ENCODE assay signal across 10 cellular contexts in genomic region chr5:157354825-157355224, GRCh38.
DNase-seq lines count a peak whose midpoint lies in the region; ATAC-seq and TF ChIP-seq lines count a peak whose summit lies in the region.
"Had no signal": no experiment of that assay in that cellular context is flagged by ENCODE, and none has a peak within 500 bp of the region (broad histone marks: within the 10 kb centered on the region; RNA-seq: fewer than 3 reads in every experiment).

No MANE protein-coding gene starts in this region.

- intact Hi-C loops in head of caudate nucleus (cut with DNase I), result no loop called here

- H3K27ac ChIP-seq in coronary artery, result no peak overlapping the region

- TF ChIP-seq CTCF in coronary artery (IDR thresholded peaks at IDR 0.05) (no peak), osteocyte (IDR thresholded peaks at IDR 0.05) (peak; percentile 45)

- peaks cover 70% of the 10 kb centered on the region for H3K4me1 Mint-ChIP-seq in activated T-cell treated with anti-CD3 and anti-CD28 coated beads, Interleukin-2, amount 50 U/mL, for 72 hours (ENCODE audit: low read depth)
- H3K4me1 Mint-ChIP-seq in osteocyte (ENCODE audit: unreplicated experiment), result peaks cover 20% of the 10 kb centered on the region

- H3K4me3 Mint-ChIP-seq in activated T-cell treated with anti-CD3 and anti-CD28 coated beads, Interleukin-2, amount 50 U/mL, for 72 hours, result no peak overlapping the region
- H3K4me3 Mint-ChIP-seq in osteocyte (ENCODE audit: unreplicated experiment), result no peak overlapping the region
- H3K4me3 Mint-ChIP-seq: CD8-positive, alpha-beta memory T cell had no signal

- no peak for DNase-seq in activated T-cell treated with anti-CD3 and anti-CD28 coated beads, Interleukin-2, amount 50 U/mL, for 72 hours
- no peak for DNase-seq in activated T-cell treated with anti-CD3 and anti-CD28 coated beads for 4 hours
- DNase-seq in NAMALWA (ENCODE audit: low spot score), result peak; percentile 28
- peak; percentile 19 for DNase-seq in coronary artery (ENCODE audit: low spot score)
- no peak for DNase-seq in osteocyte (ENCODE audit: extremely low spot score, unreplicated experiment)
- no peak for DNase-seq in head of caudate nucleus
- DNase-seq in NCI-H1930 (lab: John Stamatoyannopoulos, UW), result no peak
- DNase-seq in SIG-M5 treated with dmso at 0.1 percent for 504 hours (lab: John Stamatoyannopoulos, UW; ENCODE audit: unreplicated experiment), result no peak
- DNase-seq: CD8-positive, alpha-beta memory T cell; mucosa of descending colon had no signal

- no peak overlapping the region for H3K4me3 ChIP-seq in coronary artery
- H3K4me3 ChIP-seq: mucosa of descending colon had no signal

- H3K27ac Mint-ChIP-seq in activated T-cell treated with anti-CD3 and anti-CD28 coated beads, Interleukin-2, amount 50 U/mL, for 72 hours, result peak overlapping the region; percentile 40
- H3K27ac Mint-ChIP-seq in osteocyte (ENCODE audit: unreplicated experiment), result no peak overlapping the region

- no peaks in the 10 kb centered on the region for H3K27me3 Mint-ChIP-seq in activated T-cell treated with anti-CD3 and anti-CD28 coated beads, Interleukin-2, amount 50 U/mL, for 72 hours (ENCODE audit: low read depth)
- H3K27me3 Mint-ChIP-seq in osteocyte (ENCODE audit: unreplicated experiment), result no peaks in the 10 kb centered on the region
- H3K27me3 Mint-ChIP-seq: CD8-positive, alpha-beta memory T cell had no signal

- H3K9me3 Mint-ChIP-seq in activated T-cell treated with anti-CD3 and anti-CD28 coated beads, Interleukin-2, amount 50 U/mL, for 72 hours, result peaks cover 3 to 8% of the 10 kb centered on the region in 2 donors
- peaks cover 11% of the 10 kb centered on the region for H3K9me3 Mint-ChIP-seq in osteocyte (ENCODE audit: unreplicated experiment)
- H3K9me3 Mint-ChIP-seq: CD8-positive, alpha-beta memory T cell had no signal

- H3K36me3 Mint-ChIP-seq in activated T-cell treated with anti-CD3 and anti-CD28 coated beads, Interleukin-2, amount 50 U/mL, for 72 hours (ENCODE audit: insufficient read depth in 2 of 2), result peaks cover 24 to 42% of the 10 kb centered on the region in 2 donors
- peaks cover 11% of the 10 kb centered on the region for H3K36me3 Mint-ChIP-seq in osteocyte (ENCODE audit: unreplicated experiment)

- no peak for ATAC-seq in activated T-cell treated with anti-CD3 and anti-CD28 coated beads, Interleukin-2, amount 50 U/mL, for 72 hours (replicated peaks in 1 of 2)
- ATAC-seq: mucosa of descending colon had no signal

Comparison
In these comparisons a context has a peak if more than half of its experiments do, and no peak if none do; other contexts are left out.
1. DNase-seq: peak in NAMALWA (single experiment) and coronary artery (single experiment); none in activated T-cell treated with anti-CD3 and anti-CD28 coated beads, Interleukin-2, amount 50 U/mL, for 72 hours (0 of 2), activated T-cell treated with anti-CD3 and anti-CD28 coated beads for 4 hours (single experiment), osteocyte (single experiment), head of caudate nucleus (0 of 42), NCI-H1930 (0 of 2) and SIG-M5 treated with dmso at 0.1 percent for 504 hours (single experiment).